24 cellular contexts compared by ENCODE assay signal in the genomic region with DNA sequence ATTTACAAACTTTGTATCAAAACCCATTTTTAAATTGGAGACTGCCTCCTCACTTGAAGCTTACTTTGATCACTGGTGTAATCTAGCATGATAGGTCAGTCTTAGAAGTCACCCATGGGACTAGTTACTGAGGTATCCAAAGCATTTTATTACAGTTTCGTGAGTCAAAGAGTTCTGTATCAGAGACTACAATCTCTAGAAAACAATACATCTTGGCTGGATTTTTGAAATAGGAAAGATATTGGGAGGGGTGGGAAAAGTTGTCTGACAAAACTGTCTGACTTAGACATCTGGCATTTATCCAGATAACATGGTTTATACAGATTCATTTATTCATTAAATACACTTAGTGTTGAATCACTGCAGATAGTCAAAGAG.
DNase-seq lines count a peak whose midpoint lies in the region; ATAC-seq and TF ChIP-seq lines count a peak whose summit lies in the region.
"Had no signal": no experiment of that assay in that cellular context is flagged by ENCODE, and none has a peak within 500 bp of the region (broad histone marks: within the 10 kb centered on the region; RNA-seq: fewer than 3 reads in every experiment).

No MANE protein-coding gene starts in this region.

- intact Hi-C loops in body of pancreas (cut with DNase I) = no loop called here

- H3K9ac ChIP-seq in Loucy (ENCODE audit: low read depth, low read length, poor library complexity, severe bottlenecking) = no peak overlapping the region

- H2AFZ ChIP-seq in Loucy (ENCODE audit: low read length) = no peak overlapping the region

- peak overlapping the region; percentile 52 for H3K4me2 ChIP-seq in Loucy (ENCODE audit: low read depth, low read length, poor library complexity, severe bottlenecking)

- no peaks in the 10 kb centered on the region for H3K79me2 ChIP-seq in Loucy (ENCODE audit: insufficient read depth, low read length)

- no peaks in the 10 kb centered on the region for H3K9me2 ChIP-seq in Loucy (replicated peaks; ENCODE audit: low read depth, low read length)

- H3K9me3 ChIP-seq in Loucy (ENCODE audit: insufficient read depth, low read depth, low read length) = no peaks in the 10 kb centered on the region
- H3K9me3 ChIP-seq in body of pancreas = peaks cover 0 to 6% (median 0%) of the 10 kb centered on the region in 3 donors
- H3K9me3 ChIP-seq: ascending aorta, thoracic aorta had no signal

- TF ChIP-seq CTCF in Loucy (conservative IDR thresholded peaks at IDR 0.05; ENCODE audit: low read length) = no peak
- TF ChIP-seq CTCF in body of pancreas (IDR thresholded peaks at IDR 0.05) = no peak

- H4K20me1 ChIP-seq in Loucy (ENCODE audit: insufficient read depth, low read length, poor library complexity, severe bottlenecking) = no peaks in the 10 kb centered on the region

- no peak for TF ChIP-seq POLR2A in body of pancreas (IDR thresholded peaks at IDR 0.05)

- H3K36me3 ChIP-seq in Loucy (ENCODE audit: insufficient read depth, low read length) = no peaks in the 10 kb centered on the region
- H3K36me3 ChIP-seq in body of pancreas (replicated peaks in 1 of 2; ENCODE audit: insufficient read depth in 1 of 2, low read depth in 2 of 2) = no peaks in the 10 kb centered on the region
- H3K36me3 ChIP-seq: ascending aorta, lower lobe of right lung, spleen, thoracic aorta had no signal

- H3K4me1 ChIP-seq in Loucy (ENCODE audit: insufficient read depth, low read length, poor library complexity, severe bottlenecking) (peaks cover 19% of the 10 kb centered on the region), body of pancreas (no peaks in the 10 kb centered on the region)
- H3K4me1 ChIP-seq: lower lobe of right lung had no signal

- H3K4me3 ChIP-seq in Loucy (ENCODE audit: low read length, poor library complexity, severe bottlenecking) (no peak overlapping the region), body of pancreas (no peak overlapping the region)
- H3K4me3 ChIP-seq: ascending aorta, lower lobe of right lung, spleen, thoracic aorta had no signal

- DNase-seq in astrocyte of the hippocampus (ENCODE audit: low read depth, low spot score) (peak; percentile 51), glomerular visceral epithelial cell (ENCODE audit: extremely low spot score) (peak; percentile 9), epidermal melanocyte (ENCODE audit: insufficient read length, low spot score) (no peak), nucleus accumbens (lab: John Stamatoyannopoulos, UW) (no peak), D341Med (ENCODE audit: low spot score) (no peak), body of pancreas (no peak)
- DNase-seq: activated CD4-positive, alpha-beta T cell treated with anti-CD3 and anti-CD28 coated beads for 48 hours; activated naive CD4-positive, alpha-beta T cell treated with anti-CD3 and anti-CD28 coated beads, Interleukin-2, amount 10 ng/mL, durations not matched to agents 7 days and 5 days; DND-41; endodermal cell; hippocampal formation; Kasumi-1; lower lobe of right lung; NCI-H1048; NCI-H187 treated with DMSO at 0.1 percent for 48 hours; NCI-H2227 treated with DMSO at 0.1 percent for 48 hours; NCI-H82; retina; spleen; stimulated activated CD4-positive, alpha-beta T cell treated with anti-CD3 and anti-CD28 coated beads, Interleukin-4, amount 100 ng/mL, for 1 hour; stimulated activated naive CD4-positive, alpha-beta T cell had no signal

- H3K27me3 ChIP-seq in Loucy (ENCODE audit: insufficient read depth, low read length, poor library complexity, severe bottlenecking) (no peaks in the 10 kb centered on the region), body of pancreas (no peaks in the 10 kb centered on the region)
- H3K27me3 ChIP-seq: ascending aorta, spleen had no signal

- no peak for ATAC-seq in body of pancreas
- ATAC-seq: lower lobe of right lung had no signal

- H3K27ac ChIP-seq in body of pancreas = no peak overlapping the region
- H3K27ac ChIP-seq: ascending aorta, lower lobe of right lung, spleen, thoracic aorta had no signal

- 29 to 41% methylated on average over 1 of the region's 1 CpG for WGBS in body of pancreas, 2 donors

- 0 out of 2 replicates have a peak, but pooled peaks cover 2% of the 10 kb centered on the region for H3F3A ChIP-seq in Loucy (ENCODE audit: low read depth)

Comparison
In these comparisons a context has a peak if more than half of its experiments do, and no peak if none do; other contexts are left out.
1. DNase-seq: peak in astrocyte of the hippocampus (single experiment) and glomerular visceral epithelial cell (single experiment); none in epidermal melanocyte (single experiment), nucleus accumbens (0 of 56), D341Med (single experiment) and body of pancreas (0 of 4).